10 cellular contexts compared by ENCODE assay signal in the genomic region with DNA sequence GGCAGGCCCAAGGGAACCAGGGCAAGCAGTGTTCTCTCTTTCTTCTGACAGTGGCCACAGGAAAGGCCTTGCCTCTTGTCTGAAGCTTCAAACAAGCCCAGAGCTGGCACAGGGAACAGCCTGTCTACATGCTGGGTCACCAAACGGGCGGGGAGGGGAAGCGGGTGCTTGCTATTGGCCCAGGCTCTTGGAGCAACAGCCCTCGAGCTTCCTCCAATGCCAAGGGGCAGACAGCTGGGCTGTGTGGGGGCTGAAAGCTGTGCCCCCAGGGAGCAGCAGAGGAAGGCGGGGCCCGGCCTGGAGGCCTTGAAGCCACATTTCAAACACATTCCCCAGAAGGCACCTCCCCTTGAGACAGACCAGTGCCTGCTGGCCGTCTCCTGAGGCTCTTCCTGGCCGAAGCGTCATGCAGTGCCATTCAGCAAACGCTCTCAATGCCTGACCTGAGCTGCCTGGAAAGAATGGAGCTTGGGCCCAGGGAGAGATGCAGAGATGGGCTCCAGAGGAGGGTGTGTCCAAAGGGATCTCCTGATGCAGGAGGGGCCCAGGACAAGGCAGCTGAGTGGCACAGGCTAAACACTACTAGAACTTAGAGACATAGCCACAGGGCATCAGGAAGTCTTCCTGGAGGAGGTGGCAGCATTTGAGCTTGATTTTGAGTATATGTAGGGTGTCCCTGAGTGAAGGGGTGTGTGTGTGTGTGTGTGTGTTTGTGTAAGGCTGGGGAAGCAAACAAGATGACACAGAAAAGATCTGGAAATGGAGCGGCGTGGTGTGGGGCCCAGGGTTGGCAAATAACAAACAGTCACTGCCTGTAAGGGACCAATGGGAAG. TPM values are rescaled to one million over a fixed set of nuclear protein-coding genes. Genes with fewer than 3 reads are reported as not detected.
A peak's percentile ranks its signal among the peaks of the same experiment; 100 is the strongest.
DNase-seq lines count a peak whose midpoint lies in the region; TF ChIP-seq lines count a peak whose summit lies in the region.
"Had no signal": no experiment of that assay in that cellular context is flagged by ENCODE, and none has a peak within 500 bp of the region (broad histone marks: within the 10 kb centered on the region; RNA-seq: fewer than 3 reads in every experiment).

No MANE protein-coding gene starts in this region.

- no peaks in the 10 kb centered on the region for H3K9me3 Mint-ChIP-seq in HFFc6
- H3K9me3 Mint-ChIP-seq: stimulated activated naive CD8-positive, alpha-beta T cell treated with anti-CD3 and anti-CD28 coated beads, Interleukin-15, amount 100 ng/mL, for 72 hours had no signal

- no peak for TF ChIP-seq CTCF in AG10803 (conservative IDR thresholded peaks at IDR 0.05; ENCODE audit: low read length)
- no peak for TF ChIP-seq CTCF in HFFc6 (IDR thresholded peaks at IDR 0.05)

- H3K4me3 Mint-ChIP-seq in HFFc6, result peak overlapping the region; percentile 57; the same call in 1 of the 2 replicates

- peaks cover 50% of the 10 kb centered on the region for H3K4me1 Mint-ChIP-seq in HFFc6 (ENCODE audit: low read depth)

- H3K4me3 ChIP-seq in AG10803 (ENCODE audit: low read length), result no peak overlapping the region

- H3K27ac Mint-ChIP-seq in HFFc6, result peak overlapping the region; percentile 78; the same call in 1 of the 2 replicates
- H3K27ac Mint-ChIP-seq: stimulated activated naive CD8-positive, alpha-beta T cell treated with anti-CD3 and anti-CD28 coated beads, Interleukin-15, amount 100 ng/mL, for 72 hours had no signal

- peaks cover 26% of the 10 kb centered on the region for H3K27me3 Mint-ChIP-seq in HFFc6 (ENCODE audit: insufficient read depth)

- peak; percentile 88 for DNase-seq in AG10803 (ENCODE audit: low read depth)
- DNase-seq in HFFc6, result peak; percentile 24
- peak; percentile 81 for DNase-seq in astrocyte of the hippocampus (ENCODE audit: low read depth, low spot score)
- peak; percentile 58 for DNase-seq in left kidney (ENCODE audit: low read depth, low spot score)
- DNase-seq in stimulated activated naive CD4-positive, alpha-beta T cell treated with Interleukin-2 at 50 U/mL for 16 hours (lab: John Stamatoyannopoulos, UW), result no peak
- no peak for DNase-seq in central memory CD4-positive, alpha-beta T cell
- no peak for DNase-seq in NCI-H1048 (lab: John Stamatoyannopoulos, UW)
- DNase-seq in KG1 (lab: John Stamatoyannopoulos, UW), result no peak
- DNase-seq: stimulated activated naive CD8-positive, alpha-beta T cell treated with anti-CD3 and anti-CD28 coated beads, Interleukin-15, amount 100 ng/mL, for 72 hours had no signal

- H3K36me3 Mint-ChIP-seq in HFFc6 (ENCODE audit: low read depth), result no peaks in the 10 kb centered on the region

RNA-seq across cellular contexts. Expression of a gene that starts 2.5 kb away (rescaled TPM):
- 1 to 10 TPM; 1.5 to 9.0 (median 8.0) TPM for total RNA-seq in HFFc6 (2021; fragmentation: NEBNext Ultra II Directional; extraction: Animal tissue kit (Norgen Biotek cat#: 25700))
- total RNA-seq: mononuclear cell had no signal

RNA-seq across cellular contexts. Expression of a gene that starts 39.9 kb away (rescaled TPM):
- not detected for total RNA-seq in HFFc6 (2021; fragmentation: NEBNext Ultra II Directional; extraction: Animal tissue kit (Norgen Biotek cat#: 25700))
- total RNA-seq: mononuclear cell had no signal

Comparison
In these comparisons a context has a peak if more than half of its experiments do, and no peak if none do; other contexts are left out.
1. DNase-seq: peak in AG10803 (single experiment), HFFc6 (single experiment), astrocyte of the hippocampus (single experiment) and left kidney (single experiment); none in stimulated activated naive CD4-positive, alpha-beta T cell treated with Interleukin-2 at 50 U/mL for 16 hours (single experiment), central memory CD4-positive, alpha-beta T cell (single experiment), NCI-H1048 (single experiment) and KG1 (single experiment).